In the genomic region with DNA sequence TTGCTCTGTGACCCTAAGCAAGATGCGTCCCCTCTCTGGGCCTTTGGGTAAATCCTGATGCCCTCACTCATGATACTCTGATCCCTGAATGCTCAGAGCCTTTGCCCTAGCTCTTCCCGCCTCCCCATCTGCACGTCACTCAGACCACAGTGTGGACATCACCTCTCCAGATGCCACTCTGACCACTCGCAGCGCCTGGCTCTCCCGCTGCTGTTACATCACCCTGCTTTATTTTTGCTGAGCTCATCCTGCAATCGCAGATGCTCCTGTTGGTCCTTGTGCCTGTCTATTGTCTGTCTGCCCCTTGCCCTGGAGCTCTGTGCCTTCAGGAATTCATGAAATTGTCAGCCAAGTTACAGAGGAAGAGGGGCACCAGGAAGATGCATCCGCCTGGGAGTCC, we compare ENCODE assay signal across 18 cellular contexts. TPM values are rescaled to one million over a fixed set of nuclear protein-coding genes. Genes with fewer than 3 reads are reported as not detected.
DNase-seq lines count a peak whose midpoint lies in the region; FAIRE-seq and TF ChIP-seq lines count a peak whose summit lies in the region.
"Had no signal": no experiment of that assay in that cellular context is flagged by ENCODE, and none has a peak within 500 bp of the region (broad histone marks: within the 10 kb centered on the region; RNA-seq: fewer than 3 reads in every experiment).

No MANE protein-coding gene starts in this region.

- no peak overlapping the region for H3K4me3 ChIP-seq in AG10803 (ENCODE audit: low read length)
- H3K4me3 ChIP-seq in H1 (ENCODE audit: extremely low read depth in 1 of 4, insufficient read depth in 2 of 4, low read depth in 3 of 4, low read length in 4 of 4), result no peak overlapping the region
- H3K4me3 ChIP-seq: GM12878, left ventricle myocardium inferior had no signal

- WGBS in H1 (ENCODE audit: extremely low coverage in 1 of 2, insufficient coverage in 1 of 2, insufficient read length in 1 of 2, insufficient replicate concordance in 2 of 2, low coverage in 1 of 2, low lambda C conversion rate in 2 of 2, missing lambda C conversion rate in 1 of 2), 2 experiments, result 96% methylated on average over 8 of the region's 8 CpGs; no CpG with 5 or more reads in 1 of the 2 experiments

- no peak overlapping the region for H2BK120ac ChIP-seq in H1 (replicated peaks; ENCODE audit: low read depth, low read length)

- no peak overlapping the region for H3K4me3 Mint-ChIP-seq in immature natural killer cell

- FAIRE-seq in H1 (lab: Jason Lieb, UNC), result no peak
- FAIRE-seq: bronchial epithelial cell, GM12878 had no signal

- POLR2A ChIA-PET in H1 (lab: Charles Lee; ENCODE audit: partially characterized antibody), result interaction anchor here (1.4 to 1.6 kb wide), 2 partner anchors 11 to 15 kb away, joined by 3 to 4 read pairs; no protein-coding TSS in a partner anchor

- H3K79me2 ChIP-seq in H1 (ENCODE audit: control insufficient read depth in 1 of 2, insufficient read depth in 2 of 2, low read length in 2 of 2), result no peaks in the 10 kb centered on the region

- H2BK20ac ChIP-seq in H1 (ENCODE audit: low read length), result no peak overlapping the region

- H4K8ac ChIP-seq in H1 (ENCODE audit: extremely low read depth, insufficient read depth, low read length), result no peak overlapping the region

- H2BK15ac ChIP-seq in H1 (ENCODE audit: low read length), result no peak overlapping the region

- H3K4me1 ChIP-seq in H1 (replicated peaks in 1 of 4; ENCODE audit: control insufficient read depth in 3 of 4, insufficient read depth in 4 of 4, low read length in 3 of 4), result peaks cover 3 to 17% (median 9%) of the 10 kb centered on the region in 4 experiments

- no peak overlapping the region for H2BK5ac ChIP-seq in H1 (ENCODE audit: low read depth, low read length)

- in situ Hi-C loops in Caki2 (cut with HindIII; ENCODE audit: low pct_unique_long_range_greater_than_20kb, low sequenced_read_pairs), result no loop called here

- H2BK12ac ChIP-seq in H1 (ENCODE audit: low read depth, low read length), result peak overlapping the region; percentile 22; the same call in 1 of the 2 replicates

- H4K20me1 ChIP-seq in H1 (replicated peaks in 1 of 2; ENCODE audit: control insufficient read depth in 1 of 2, insufficient read depth in 2 of 2, low read length in 2 of 2), result no peaks in the 10 kb centered on the region

- no peak overlapping the region for H2AK5ac ChIP-seq in H1 (ENCODE audit: low read depth, low read length)

- DNase-seq in AG10803 (ENCODE audit: low read depth), result peak; percentile 19
- DNase-seq in Caki2 (ENCODE audit: low read depth), result peak; percentile 95
- peak; percentile 76 to 78 for DNase-seq in SHP77 (lab: John Stamatoyannopoulos, UW)
- DNase-seq in H1 (ENCODE audit: low read depth in 1 of 2, low spot score in 2 of 2), result no peak
- DNase-seq in stimulated activated CD4-positive, alpha-beta T cell treated with anti-CD3 and anti-CD28 coated beads, Interleukin-12 subunit alpha, Interleukin-12 subunit beta, amount 100 ng/mL, for 4 hours, result no peak
- DNase-seq in hypothalamus (lab: John Stamatoyannopoulos, UW), result no peak
- DNase-seq in cerebellar cortex (ENCODE audit: low spot score), result no peak
- no peak for DNase-seq in immature natural killer cell
- DNase-seq: activated naive CD4-positive, alpha-beta T cell treated with anti-CD3 and anti-CD28 coated beads, Interleukin-2, amount 50 U/mL, for 16 hours; left ventricle myocardium inferior; NCI-H1436; NCI-H524; stimulated activated CD4-positive, alpha-beta T cell treated with anti-CD3 and anti-CD28 coated beads, Interleukin-15, amount 100 ng/mL, for 24 hours had no signal

- H3K14ac ChIP-seq in H1 (ENCODE audit: insufficient read length), result no peak overlapping the region

- H3K27ac Mint-ChIP-seq in immature natural killer cell, result peak overlapping the region in 3 of 6 donors; percentile 0 to 65 (median 64)

- no peak overlapping the region for H3K27ac ChIP-seq in H1 (ENCODE audit: low read depth, low read length)
- H3K27ac ChIP-seq: C4-2B, left ventricle myocardium inferior had no signal

- no peaks in the 10 kb centered on the region for H3K36me3 ChIP-seq in H1 (ENCODE audit: control insufficient read depth in 2 of 4, insufficient read depth in 4 of 4, low read length in 3 of 4)
- H3K36me3 ChIP-seq: left ventricle myocardium inferior had no signal

- TF ChIP-seq POLR2A in H1 (IDR thresholded peaks at IDR 0.05; ENCODE audit: control extremely low read depth in 1 of 2, low read depth in 2 of 2, low read length in 2 of 2), result no peak

- H3K36me3 Mint-ChIP-seq in immature natural killer cell, result peaks cover 0 to 3% (median 0%) of the 10 kb centered on the region in 3 donors
- H3K36me3 Mint-ChIP-seq: IgD-negative memory B cell had no signal

- no peak overlapping the region for H3K4me2 ChIP-seq in H1 (ENCODE audit: insufficient read depth in 1 of 2, low read depth in 2 of 2, low read length in 2 of 2)

- H3K56ac ChIP-seq in H1 (replicated peaks; ENCODE audit: insufficient read length, low read depth, low read length), result no peak overlapping the region

- H3K9me3 ChIP-seq in H1 (ENCODE audit: insufficient read depth in 2 of 2, low read depth in 1 of 2, low read length in 1 of 2), result no peaks in the 10 kb centered on the region
- H3K9me3 ChIP-seq: left ventricle myocardium inferior had no signal

- CTCF ChIA-PET in H1 (lab: Charles Lee; ENCODE audit: partially characterized antibody), result interaction anchor here (1.0 to 3.5 kb wide), 8 partner anchors 12 to 154 kb away, joined by 3 to 17 read pairs (median 4); no protein-coding TSS in a partner anchor

- peaks cover 0 to 2% (median 0%) of the 10 kb centered on the region in 4 experiments; a peak in 2 of 7 replicates for H3K27me3 ChIP-seq in H1 (replicated peaks in 1 of 4; ENCODE audit: control insufficient read depth in 3 of 4, extremely low read depth in 1 of 4, insufficient read depth in 3 of 4, low read length in 3 of 4)

- H3K23ac ChIP-seq in H1 (ENCODE audit: insufficient read length), result no peak overlapping the region

- H3K4me1 Mint-ChIP-seq in immature natural killer cell, result peaks cover 29 to 32% of the 10 kb centered on the region in 2 donors

- no peak for TF ChIP-seq CTCF in AG10803 (conservative IDR thresholded peaks at IDR 0.05; ENCODE audit: low read length)
- TF ChIP-seq CTCF in H1 (IDR thresholded peaks at IDR 0.05; ENCODE audit: control extremely low read depth in 1 of 3, insufficient read depth in 1 of 3, low read depth in 1 of 3, low read length in 3 of 3), result no peak

- H2AFZ ChIP-seq in H1 (ENCODE audit: low read length), result no peak overlapping the region; the same call in 1 of the 2 replicates

- peak overlapping the region; percentile 35 for H3K4ac ChIP-seq in H1 (replicated peaks; ENCODE audit: insufficient read length, low read depth, low read length)

- H3K9ac ChIP-seq in H1 (replicated peaks in 1 of 4; ENCODE audit: extremely low read depth in 1 of 4, low read depth in 3 of 4, low read length in 3 of 4), result no peak overlapping the region

- TF ChIP-seq RAD21 in H1 (IDR thresholded peaks at IDR 0.05 in 1 of 2, conservative IDR thresholded peaks at IDR 0.05 in 1 of 2; ENCODE audit: low read depth in 2 of 2, low read length in 2 of 2), result no peak

- peaks cover 3 to 7% (median 7%) of the 10 kb centered on the region in 3 donors for H3K27me3 Mint-ChIP-seq in immature natural killer cell (ENCODE audit: low read depth in 3 of 3)

- H3K79me1 ChIP-seq in H1 (ENCODE audit: low read depth, low read length), result no peaks in the 10 kb centered on the region

- no peak overlapping the region for H4K5ac ChIP-seq in H1 (ENCODE audit: insufficient read length, low read depth, low read length)

- peak overlapping the region; percentile 77 for H4K91ac ChIP-seq in H1 (replicated peaks; ENCODE audit: insufficient read length, low read length)

- no peaks in the 10 kb centered on the region for H3K23me2 ChIP-seq in H1 (ENCODE audit: low read depth, low read length)

- H3K9me3 Mint-ChIP-seq in immature natural killer cell, result no peaks in the 10 kb centered on the region
- H3K9me3 Mint-ChIP-seq: IgD-negative memory B cell had no signal

- H3K18ac ChIP-seq in H1 (ENCODE audit: extremely low read depth, low read length), result no peak overlapping the region; the same call in 1 of the 2 replicates

- no peak for TF ChIP-seq EP300 in H1 (IDR thresholded peaks at IDR 0.05; ENCODE audit: borderline replicate concordance in 1 of 2, low read depth in 2 of 2, low read length in 2 of 2)

RNA-seq across cellular contexts. Expression of gene OSM, which starts 5.5 kb away (rescaled TPM):
- not detected in 2 replicates for total RNA-seq in Caki2 (2014; rRNA removed; shearing (Covaris generic); ENCODE audit: low replicate concordance)
- total RNA-seq in H1 (2021; fragmentation: NEBNext Ultra II Directional; extraction: Animal tissue kit (Norgen Biotek cat#: 25700)), result not detected in 2 replicates
- polyA plus RNA-seq in H1 (2011; rRNA removed), result not detected in 2 replicates
- not detected for polyA plus RNA-seq in H1 (2011; cell fraction: cytosol; rRNA removed)
- not detected for polyA plus RNA-seq in H1 (2011; cell fraction: nucleus; rRNA removed)
- polyA plus RNA-seq in H1 (2012, experiment 1 of 2), result not detected in 4 replicates
- not detected for polyA plus RNA-seq in H1 (2012, experiment 2 of 2)
- not detected for polyA plus RNA-seq in H1 (2013, experiment 1 of 2)
- not detected for polyA plus RNA-seq in H1 (2013, experiment 2 of 2)
- not detected in 2 replicates for polyA minus RNA-seq in H1 (2011; rRNA and poly(A)+ RNA removed)
- not detected for polyA minus RNA-seq in H1 (2011; cell fraction: cytosol; rRNA and poly(A)+ RNA removed)
- polyA minus RNA-seq in H1 (2011; cell fraction: nucleus; rRNA and poly(A)+ RNA removed), result not detected
- 10 to 100 TPM in 2 of 3 donors, 1 to 10 TPM in 1; 7.5 to 22.3 (median 16.6) TPM for polyA plus RNA-seq in immature natural killer cell
- total RNA-seq: bronchial epithelial cell, left ventricle myocardium inferior, pulmonary artery endothelial cell had no signal

RNA-seq across cellular contexts. Expression of gene LIF, which starts 14.6 kb away (rescaled TPM):
- 35.7 and 35.8 TPM in 2 replicates for total RNA-seq in Caki2 (2014; rRNA removed; shearing (Covaris generic); ENCODE audit: low replicate concordance)
- total RNA-seq in H1 (2021; fragmentation: NEBNext Ultra II Directional; extraction: Animal tissue kit (Norgen Biotek cat#: 25700)), result 3.3 and 3.5 TPM in 2 replicates
- 3.3 and 4.1 TPM in 2 replicates for polyA plus RNA-seq in H1 (2011; rRNA removed)
- polyA plus RNA-seq in H1 (2011; cell fraction: cytosol; rRNA removed), result 4.0 TPM
- polyA plus RNA-seq in H1 (2011; cell fraction: nucleus; rRNA removed), result 16.5 TPM
- 3.5 to 4.5 TPM (median 3.9 TPM) in 4 replicates for polyA plus RNA-seq in H1 (2012, experiment 1 of 2)
- polyA plus RNA-seq in H1 (2012, experiment 2 of 2), result 2.9 TPM
- polyA plus RNA-seq in H1 (2013, experiment 1 of 2), result 2.2 TPM
- polyA plus RNA-seq in H1 (2013, experiment 2 of 2), result 1.8 TPM
- polyA minus RNA-seq in H1 (2011; rRNA and poly(A)+ RNA removed), result 9.4 and 9.6 TPM in 2 replicates
- polyA minus RNA-seq in H1 (2011; cell fraction: cytosol; rRNA and poly(A)+ RNA removed), result 6.2 TPM
- polyA minus RNA-seq in H1 (2011; cell fraction: nucleus; rRNA and poly(A)+ RNA removed), result 4.6 TPM
- 1 to 10 TPM in 1 of 3 donors, under 1 TPM in 1, not detected in 1; 0.29 to 1.0 TPM for polyA plus RNA-seq in immature natural killer cell
- polyA plus RNA-seq: IgD-negative memory B cell had no signal

RNA-seq across cellular contexts. Expression of gene CASTOR1, which starts 28.2 kb away (rescaled TPM):
- total RNA-seq in Caki2 (2014; rRNA removed; shearing (Covaris generic); ENCODE audit: low replicate concordance), result 14.0 and 16.0 TPM in 2 replicates
- 8.4 and 10.3 TPM in 2 replicates for total RNA-seq in H1 (2021; fragmentation: NEBNext Ultra II Directional; extraction: Animal tissue kit (Norgen Biotek cat#: 25700))
- polyA plus RNA-seq in H1 (2011; rRNA removed) (36.0 and 44.6 TPM in 2 replicates), immature natural killer cell (10 to 100 TPM in 2 of 3 donors, 1 to 10 TPM in 1; 9.3 to 16.9 (median 11.8) TPM)
- polyA plus RNA-seq in H1 (2011; cell fraction: cytosol; rRNA removed), result 22.6 TPM
- 27.5 TPM for polyA plus RNA-seq in H1 (2011; cell fraction: nucleus; rRNA removed)
- 3.7 to 12.4 TPM (median 11.3 TPM) in 4 replicates for polyA plus RNA-seq in H1 (2012, experiment 1 of 2)
- 10.9 TPM for polyA plus RNA-seq in H1 (2012, experiment 2 of 2)
- 9.5 TPM for polyA plus RNA-seq in H1 (2013, experiment 1 of 2)
- 10.2 TPM for polyA plus RNA-seq in H1 (2013, experiment 2 of 2)
- polyA minus RNA-seq in H1 (2011; rRNA and poly(A)+ RNA removed), result 8.2 and 8.5 TPM in 2 replicates
- 3.8 TPM for polyA minus RNA-seq in H1 (2011; cell fraction: cytosol; rRNA and poly(A)+ RNA removed)
- 8.7 TPM for polyA minus RNA-seq in H1 (2011; cell fraction: nucleus; rRNA and poly(A)+ RNA removed)

Comparison
In these comparisons a context has a peak if more than half of its experiments do, and no peak if none do; other contexts are left out.
1. DNase-seq: peak in AG10803 (single experiment), Caki2 (single experiment) and SHP77 (2 of 2); none in H1 (0 of 2), stimulated activated CD4-positive, alpha-beta T cell treated with anti-CD3 and anti-CD28 coated beads, Interleukin-12 subunit alpha, Interleukin-12 subunit beta, amount 100 ng/mL, for 4 hours (single experiment), hypothalamus (0 of 51), cerebellar cortex (single experiment) and immature natural killer cell (0 of 3).